1 cellular context compared by ENCODE assay signal in the genomic region with DNA sequence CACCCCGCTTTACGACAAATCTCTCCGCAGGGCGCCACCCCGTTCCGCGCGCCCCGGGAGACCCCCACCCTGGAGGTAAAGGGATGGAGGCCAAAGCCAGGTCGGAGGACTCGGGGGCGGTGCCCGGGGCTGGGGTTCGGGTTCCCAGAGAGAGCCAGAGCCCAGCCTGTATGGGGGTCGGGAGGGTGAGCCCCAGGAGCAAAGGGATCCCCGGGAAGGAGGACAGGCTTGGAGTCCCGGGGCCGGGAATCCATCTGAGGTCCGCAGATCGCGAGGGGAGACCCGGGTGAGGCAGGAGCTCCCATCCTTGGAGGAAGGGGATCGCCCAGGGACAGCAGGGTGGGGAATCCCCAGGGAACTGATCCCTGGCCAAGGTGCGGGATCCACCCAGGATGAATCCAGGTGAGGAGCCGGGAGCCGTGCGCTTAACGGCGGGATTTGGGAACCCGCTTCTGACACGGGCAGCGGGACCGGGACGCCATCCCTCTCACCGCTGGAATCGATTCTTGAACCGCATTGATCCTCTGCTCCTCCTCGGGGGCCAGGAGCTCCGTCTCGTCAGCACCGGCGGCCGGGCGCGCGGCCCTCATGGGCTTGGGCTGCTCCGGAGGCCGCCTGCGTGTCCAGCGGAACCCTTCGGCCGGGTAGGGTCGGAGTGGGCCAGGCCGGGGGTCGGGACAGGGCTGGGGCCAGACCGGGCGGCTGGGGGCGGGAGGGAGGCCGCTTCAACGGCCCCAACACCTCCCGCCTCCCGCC.
TF ChIP-seq lines count a peak whose summit lies in the region.

A gene with protein sequence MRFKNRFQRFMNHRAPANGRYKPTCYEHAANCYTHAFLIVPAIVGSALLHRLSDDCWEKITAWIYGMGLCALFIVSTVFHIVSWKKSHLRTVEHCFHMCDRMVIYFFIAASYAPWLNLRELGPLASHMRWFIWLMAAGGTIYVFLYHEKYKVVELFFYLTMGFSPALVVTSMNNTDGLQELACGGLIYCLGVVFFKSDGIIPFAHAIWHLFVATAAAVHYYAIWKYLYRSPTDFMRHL (minus strand): TSS at position 657 of the 756 bp plus-strand sequence. CDS start 140 bp downstream, at position 517.

TF ChIP-seq in HCT116, 20 proteins besides CTCF, POLR2A, EP300 and RAD21 (continued from another document):
- TF ChIP-seq REST (IDR thresholded peaks at IDR 0.05; ENCODE audit: low read depth): no peak
- TF ChIP-seq CBX3 (IDR thresholded peaks at IDR 0.05; ENCODE audit: low read depth): no peak
- no peak for TF ChIP-seq ELF1 (IDR thresholded peaks at IDR 0.05; ENCODE audit: borderline replicate concordance, low read depth)
- 0 out of 2 replicates have a peak, but pooled peaks have one; percentile 46 for TF ChIP-seq SIN3A (IDR thresholded peaks at IDR 0.05; ENCODE audit: low read depth)
- no peak for TF ChIP-seq ATF3 (IDR thresholded peaks at IDR 0.05)
- no peak for TF ChIP-seq TCF7L2 (IDR thresholded peaks at IDR 0.05; ENCODE audit: borderline replicate concordance, extremely low read depth, insufficient read depth, insufficient read length)
- TF ChIP-seq JUND (IDR thresholded peaks at IDR 0.05): no peak
- no peak for TF ChIP-seq YY1 (IDR thresholded peaks at IDR 0.05; ENCODE audit: extremely low read depth, insufficient replicate concordance, low read depth, low read length)
- no peak for TF ChIP-seq CEBPB (IDR thresholded peaks at IDR 0.05; ENCODE audit: low read depth)
- no peak for TF ChIP-seq FOSL1 (IDR thresholded peaks at IDR 0.05; ENCODE audit: low read depth)
- no peak for TF ChIP-seq SRF (IDR thresholded peaks at IDR 0.05; ENCODE audit: low read depth)
- TF ChIP-seq EGR1 (IDR thresholded peaks at IDR 0.05; ENCODE audit: low read depth): no peak
- TF ChIP-seq EZH2 (IDR thresholded peaks at IDR 0.05): no peak
- TF ChIP-seq ZNF274 (IDR thresholded peaks at IDR 0.05; ENCODE audit: low read depth, low read length): no peak
- peak; percentile 71 for TF ChIP-seq POLR2AphosphoS5 (IDR thresholded peaks at IDR 0.05; ENCODE audit: low read depth, low read length)
